Comparison of ENCODE assay signal across 8 cellular contexts in genomic region chr11:43868852-43869567, GRCh38. TPM values are rescaled to one million over a fixed set of nuclear protein-coding genes. Genes with fewer than 3 reads are reported as not detected.
DNase-seq lines count a peak whose midpoint lies in the region; ATAC-seq and TF ChIP-seq lines count a peak whose summit lies in the region.

No MANE protein-coding gene starts in this region.

- peak; percentile 93 for DNase-seq in A172 (ENCODE audit: low spot score)
- DNase-seq in NCI-H226 = peak; percentile 92
- DNase-seq in PC-9 = no peak
- no peak for DNase-seq in neural progenitor cell (ENCODE audit: low spot score)

- peak overlapping the region; percentile 69 for H3K27ac Mint-ChIP-seq in activated naive CD8-positive, alpha-beta T cell
- no peak overlapping the region for H3K27ac Mint-ChIP-seq in neural progenitor cell

- H3K4me1 ChIP-seq in neutrophil (ENCODE audit: control insufficient read depth in 1 of 2, insufficient read depth in 1 of 2, low read depth in 1 of 2, low read length in 1 of 2) (peaks cover 12 to 13% of the 10 kb centered on the region in 2 experiments), PC-9 (replicated peaks; ENCODE audit: insufficient read depth) (no peaks in the 10 kb centered on the region), neural progenitor cell (no peaks in the 10 kb centered on the region)

- CTCF ChIA-PET in PC-9 (lab: Charles Lee) = no interaction called here

- ATAC-seq in GM18499 (IDR thresholded peaks at IDR 0.05; ENCODE audit: insufficient read depth, unreplicated experiment) (peak; percentile 100), HG02798 (IDR thresholded peaks at IDR 0.05; ENCODE audit: poor library complexity, unreplicated experiment) (peak; percentile 100)

- H3K9me3 Mint-ChIP-seq in activated naive CD8-positive, alpha-beta T cell (ENCODE audit: low read depth) = no peaks in the 10 kb centered on the region
- H3K9me3 Mint-ChIP-seq in neural progenitor cell = no peaks in the 10 kb centered on the region

- H3K36me3 ChIP-seq in neutrophil = no peaks in the 10 kb centered on the region
- H3K36me3 ChIP-seq in PC-9 (ENCODE audit: low read depth) = no peaks in the 10 kb centered on the region
- no peaks in the 10 kb centered on the region for H3K36me3 ChIP-seq in neural progenitor cell

- peaks cover 52% of the 10 kb centered on the region for H3K27me3 ChIP-seq in neutrophil
- H3K27me3 ChIP-seq in PC-9 (ENCODE audit: insufficient read depth, low read depth) = peaks cover 34% of the 10 kb centered on the region
- H3K27me3 ChIP-seq in neural progenitor cell = peaks cover 79% of the 10 kb centered on the region

- POLR2A ChIA-PET in PC-9 (lab: Charles Lee; ENCODE audit: unreplicated experiment) = no interaction called here

- intact Hi-C loops in PC-9 (cut with micrococcal nuclease; ENCODE audit: unreplicated experiment) = no loop called here

- BruUV-seq in PC-9 (replicated peaks; lab: Mats Ljungman, UMichigan) = no TSS peak

- H3K27ac ChIP-seq in neutrophil = peak overlapping the region; percentile 56
- H3K27ac ChIP-seq in PC-9 = no peak overlapping the region
- H3K27ac ChIP-seq in neural progenitor cell = no peak overlapping the region

- H3K4me3 ChIP-seq in neutrophil (ENCODE audit: low read depth in 1 of 2, low read length in 1 of 2) (no peak overlapping the region), PC-9 (no peak overlapping the region), neural progenitor cell (no peak overlapping the region)

- no peaks in the 10 kb centered on the region for H3K9me2 ChIP-seq in PC-9 (ENCODE audit: insufficient read depth)

- H3K79me2 ChIP-seq in PC-9 (ENCODE audit: low read depth) (no peaks in the 10 kb centered on the region), neural progenitor cell (ENCODE audit: low read depth) (no peaks in the 10 kb centered on the region)

- TF ChIP-seq CTCF in neutrophil (IDR thresholded peaks at IDR 0.05) (no peak), PC-9 (conservative IDR thresholded peaks at IDR 0.05) (no peak), neural progenitor cell (IDR thresholded peaks at IDR 0.05) (no peak)

- H3K9me3 ChIP-seq in neutrophil (no peaks in the 10 kb centered on the region), PC-9 (ENCODE audit: insufficient read depth, low read depth) (no peaks in the 10 kb centered on the region), neural progenitor cell (ENCODE audit: low read depth) (no peaks in the 10 kb centered on the region)

- peak overlapping the region; percentile 35 for H3K4me3 Mint-ChIP-seq in activated naive CD8-positive, alpha-beta T cell
- H3K4me3 Mint-ChIP-seq in neural progenitor cell = no peak overlapping the region

- H3K27me3 Mint-ChIP-seq in activated naive CD8-positive, alpha-beta T cell = peaks cover 8% of the 10 kb centered on the region
- H3K27me3 Mint-ChIP-seq in neural progenitor cell (ENCODE audit: insufficient read depth, low read depth) = peaks cover 13% of the 10 kb centered on the region

- H2AFZ ChIP-seq in PC-9 = no peak overlapping the region
- H2AFZ ChIP-seq in neural progenitor cell (replicated peaks) = no peak overlapping the region

- no peak overlapping the region for H3K9ac ChIP-seq in neural progenitor cell

- H3F3A ChIP-seq in PC-9 (ENCODE audit: insufficient read depth, low read depth) (no peaks in the 10 kb centered on the region), neural progenitor cell (ENCODE audit: low read depth) (no peaks in the 10 kb centered on the region)

- no peaks in the 10 kb centered on the region for H3K36me3 Mint-ChIP-seq in activated naive CD8-positive, alpha-beta T cell
- no peaks in the 10 kb centered on the region for H3K36me3 Mint-ChIP-seq in neural progenitor cell

- no peak overlapping the region for H3K4me2 ChIP-seq in PC-9
- no peak overlapping the region for H3K4me2 ChIP-seq in neural progenitor cell

- H4K20me1 ChIP-seq in PC-9 (ENCODE audit: insufficient read depth) = no peaks in the 10 kb centered on the region
- H4K20me1 ChIP-seq in neural progenitor cell (ENCODE audit: low read depth) = no peaks in the 10 kb centered on the region

- peaks cover 26% of the 10 kb centered on the region for H3K4me1 Mint-ChIP-seq in activated naive CD8-positive, alpha-beta T cell (ENCODE audit: low read depth)
- no peaks in the 10 kb centered on the region for H3K4me1 Mint-ChIP-seq in neural progenitor cell

RNA-seq across cellular contexts. Expression of gene ALKBH3, which starts 11.6 kb away (rescaled TPM):
- 67.7 and 76.6 TPM in 2 replicates for total RNA-seq in A172 (2014; rRNA removed; shearing (Covaris generic))
- 47.3 and 60.7 TPM in 2 replicates for total RNA-seq in PC-9 (2021)
- total RNA-seq in neural progenitor cell (ENCODE audit: low replicate concordance) = 21.7 and 37.4 TPM in 2 replicates

Comparison
In these comparisons a context has a peak if more than half of its experiments do, and no peak if none do; other contexts are left out.
1. DNase-seq: peak in A172 (single experiment) and NCI-H226 (single experiment); none in PC-9 (0 of 2) and neural progenitor cell (single experiment).